ENCODE assay signal across 10 cellular contexts in the genomic region with DNA sequence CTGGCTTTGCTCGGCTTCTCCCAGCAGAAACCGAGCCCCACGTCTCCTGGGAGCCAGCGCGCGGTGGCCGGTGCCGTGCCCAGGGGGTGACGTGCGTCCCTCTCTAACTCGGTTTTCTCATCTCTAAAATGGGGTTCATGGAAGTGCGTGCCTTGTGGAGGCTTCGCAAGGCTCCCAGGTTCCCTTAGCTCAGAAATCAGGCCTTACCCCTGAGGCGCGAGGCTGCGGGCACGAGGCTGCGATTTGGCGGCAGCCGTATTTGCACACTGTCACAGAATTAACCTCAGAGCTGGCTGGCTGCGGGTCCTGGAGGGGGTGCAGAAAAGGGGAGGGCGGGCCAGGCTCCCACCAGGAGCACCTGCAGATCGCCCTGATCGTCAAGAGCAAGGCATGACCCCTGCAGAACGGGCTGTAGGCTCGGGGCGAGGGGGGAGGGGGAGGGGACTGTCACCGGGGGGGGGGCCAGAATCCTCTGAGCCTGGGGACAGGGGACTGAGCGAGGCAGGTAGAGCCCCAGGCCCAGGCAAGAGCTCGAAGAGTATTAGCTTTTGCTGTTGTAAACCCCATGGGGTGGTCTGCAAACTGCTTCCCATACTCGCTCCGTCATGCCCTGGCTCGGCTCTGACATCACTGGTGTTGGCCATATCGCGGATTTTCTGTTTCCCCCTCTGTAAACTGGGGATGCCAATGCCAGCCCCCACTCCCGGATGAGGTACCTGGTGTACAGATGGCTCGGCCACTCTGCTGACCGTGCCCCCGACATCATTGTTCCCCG.
A peak's percentile ranks its signal among the peaks of the same experiment; 100 is the strongest.
DNase-seq lines count a peak whose midpoint lies in the region; ATAC-seq and TF ChIP-seq lines count a peak whose summit lies in the region.
"Had no signal": no experiment of that assay in that cellular context is flagged by ENCODE, and none has a peak within 500 bp of the region (broad histone marks: within the 10 kb centered on the region; RNA-seq: fewer than 3 reads in every experiment).

No MANE protein-coding gene starts in this region.

- in situ Hi-C loops in Panc1 (cut with HindIII; ENCODE audit: low pct_unique_long_range_greater_than_20kb, low sequenced_read_pairs), result no loop called here

- intact Hi-C loops in Panc1 (cut with micrococcal nuclease; ENCODE audit: unreplicated experiment), result loop anchor here (5.0 kb wide), 1 partner anchor 102 kb away; no protein-coding TSS in a partner anchor

- TF ChIP-seq CTCF in Panc1 (IDR thresholded peaks at IDR 0.05) (no peak; the same call in 1 of the 2 replicates), glutamatergic neuron (IDR thresholded peaks at IDR 0.05; ENCODE audit: partially characterized antibody, unreplicated experiment) (peak; percentile 12)

- BruUV-seq in Panc1 (replicated peaks; lab: Mats Ljungman, UMichigan), result no TSS peak

- peak overlapping the region; percentile 60 for H3K4me3 Mint-ChIP-seq in activated naive CD4-positive, alpha-beta T cell treated with anti-CD3 and anti-CD28 coated beads, Interleukin-2, amount 50 U/mL, for 24 hours
- peak overlapping the region; percentile 63 for H3K4me3 Mint-ChIP-seq in glutamatergic neuron (ENCODE audit: unreplicated experiment)
- peak overlapping the region; percentile 45 to 71 for H3K4me3 Mint-ChIP-seq in stimulated activated naive CD8-positive, alpha-beta T cell treated with anti-CD3 and anti-CD28 coated beads, Interleukin-15, amount 100 ng/mL, for 72 hours

- no peaks in the 10 kb centered on the region for H3K4me1 Mint-ChIP-seq in activated naive CD4-positive, alpha-beta T cell treated with anti-CD3 and anti-CD28 coated beads, Interleukin-2, amount 50 U/mL, for 24 hours
- H3K4me1 Mint-ChIP-seq in glutamatergic neuron (ENCODE audit: low read depth, unreplicated experiment), result peaks cover 4% of the 10 kb centered on the region
- H3K4me1 Mint-ChIP-seq in stimulated activated naive CD8-positive, alpha-beta T cell treated with anti-CD3 and anti-CD28 coated beads, Interleukin-15, amount 100 ng/mL, for 72 hours, result peaks cover 19% of the 10 kb centered on the region

- H3K4me1 ChIP-seq in Panc1 (ENCODE audit: control insufficient read depth, insufficient read depth, low read length), result peaks cover 15% of the 10 kb centered on the region

- H3K36me3 ChIP-seq in Panc1 (ENCODE audit: control insufficient read depth, insufficient read depth, low read length), result no peaks in the 10 kb centered on the region

- H3K9me3 ChIP-seq in Panc1 (ENCODE audit: control insufficient read depth, insufficient read depth, low read depth, low read length), result peaks cover under 1% of the 10 kb centered on the region; the same call in 1 of the 2 replicates

- no peak overlapping the region for H3K27ac Mint-ChIP-seq in activated naive CD4-positive, alpha-beta T cell treated with anti-CD3 and anti-CD28 coated beads, Interleukin-2, amount 50 U/mL, for 24 hours
- H3K27ac Mint-ChIP-seq in activated naive CD4-positive, alpha-beta T cell treated with anti-CD3 and anti-CD28 coated beads, Interleukin-2, amount 50 U/mL, for 72 hours, result no peak overlapping the region
- no peak overlapping the region for H3K27ac Mint-ChIP-seq in glutamatergic neuron (ENCODE audit: unreplicated experiment)
- no peak overlapping the region for H3K27ac Mint-ChIP-seq in stimulated activated naive CD8-positive, alpha-beta T cell treated with anti-CD3 and anti-CD28 coated beads, Interleukin-15, amount 100 ng/mL, for 72 hours

- CTCF ChIA-PET in Panc1 (lab: Charles Lee), result interaction anchor here (0.6 to 0.9 kb wide), 2 partner anchors 114 to 144 kb away, joined by 3 to 6 read pairs; no protein-coding TSS in a partner anchor

- no peaks in the 10 kb centered on the region for H3K36me3 Mint-ChIP-seq in activated naive CD4-positive, alpha-beta T cell treated with anti-CD3 and anti-CD28 coated beads, Interleukin-2, amount 50 U/mL, for 24 hours
- no peaks in the 10 kb centered on the region for H3K36me3 Mint-ChIP-seq in activated naive CD4-positive, alpha-beta T cell treated with anti-CD3 and anti-CD28 coated beads, Interleukin-2, amount 50 U/mL, for 72 hours
- H3K36me3 Mint-ChIP-seq in glutamatergic neuron (ENCODE audit: unreplicated experiment), result no peaks in the 10 kb centered on the region

- H3K4me3 ChIP-seq in Panc1 (ENCODE audit: low read depth in 2 of 2, low read length in 2 of 2), result peak overlapping the region in 1 of 2 experiments; percentile 42; a peak in 2 of 4 replicates

- H3K9me3 Mint-ChIP-seq in activated naive CD4-positive, alpha-beta T cell treated with anti-CD3 and anti-CD28 coated beads, Interleukin-2, amount 50 U/mL, for 24 hours, result no peaks in the 10 kb centered on the region
- H3K9me3 Mint-ChIP-seq in activated naive CD4-positive, alpha-beta T cell treated with anti-CD3 and anti-CD28 coated beads, Interleukin-2, amount 50 U/mL, for 72 hours, result no peaks in the 10 kb centered on the region
- no peaks in the 10 kb centered on the region for H3K9me3 Mint-ChIP-seq in glutamatergic neuron (ENCODE audit: unreplicated experiment)
- no peaks in the 10 kb centered on the region for H3K9me3 Mint-ChIP-seq in stimulated activated naive CD8-positive, alpha-beta T cell treated with anti-CD3 and anti-CD28 coated beads, Interleukin-15, amount 100 ng/mL, for 72 hours

- ATAC-seq in activated naive CD4-positive, alpha-beta T cell treated with anti-CD3 and anti-CD28 coated beads, Interleukin-2, amount 50 U/mL, for 72 hours, result no peak
- ATAC-seq in Panc1 (peak; percentile 4; the same call in 1 of the 2 replicates), HG02642 (IDR thresholded peaks at IDR 0.05; ENCODE audit: poor library complexity, unreplicated experiment) (no peak)
- ATAC-seq in stimulated activated naive CD8-positive, alpha-beta T cell treated with anti-CD3 and anti-CD28 coated beads, Interleukin-15, amount 100 ng/mL, for 72 hours, result peak; percentile 8

- DNase-seq in activated naive CD4-positive, alpha-beta T cell treated with anti-CD3 and anti-CD28 coated beads, Interleukin-2, amount 50 U/mL, for 72 hours (ENCODE audit: low spot score in 2 of 2), result no peak
- DNase-seq in Panc1 (ENCODE audit: low read depth, low spot score), result no peak
- DNase-seq in glutamatergic neuron, result no peak
- no peak for DNase-seq in stimulated activated naive CD8-positive, alpha-beta T cell treated with anti-CD3 and anti-CD28 coated beads, Interleukin-15, amount 100 ng/mL, for 72 hours
- DNase-seq in NCI-H146 (lab: John Stamatoyannopoulos, UW), result no peak
- no peak for DNase-seq in OCI-M1 (lab: John Stamatoyannopoulos, UW)
- DNase-seq: DMS153, NCI-H446 treated with DMSO at 0.1 percent for 48 hours had no signal

- no peak overlapping the region for H3K27ac ChIP-seq in Panc1 (ENCODE audit: low read length)

- peaks cover 13% of the 10 kb centered on the region for H3K27me3 Mint-ChIP-seq in activated naive CD4-positive, alpha-beta T cell treated with anti-CD3 and anti-CD28 coated beads, Interleukin-2, amount 50 U/mL, for 24 hours
- peaks cover 16% of the 10 kb centered on the region for H3K27me3 Mint-ChIP-seq in glutamatergic neuron (ENCODE audit: unreplicated experiment)
- peaks cover 44% of the 10 kb centered on the region for H3K27me3 Mint-ChIP-seq in stimulated activated naive CD8-positive, alpha-beta T cell treated with anti-CD3 and anti-CD28 coated beads, Interleukin-15, amount 100 ng/mL, for 72 hours

- H3K27me3 ChIP-seq in Panc1 (ENCODE audit: control insufficient read depth, insufficient read depth, low read length), result no peaks in the 10 kb centered on the region

- POLR2A ChIA-PET in Panc1 (lab: Charles Lee), result no interaction called here

Comparison
In these comparisons a context has a peak if more than half of its experiments do, and no peak if none do; other contexts are left out.
1. ATAC-seq: peak in Panc1 (single experiment) and stimulated activated naive CD8-positive, alpha-beta T cell treated with anti-CD3 and anti-CD28 coated beads, Interleukin-15, amount 100 ng/mL, for 72 hours (single experiment); none in activated naive CD4-positive, alpha-beta T cell treated with anti-CD3 and anti-CD28 coated beads, Interleukin-2, amount 50 U/mL, for 72 hours (0 of 2) and HG02642 (single experiment).
2. Peak in every context shown above with its lines, with median percentiles within 50 percentile points of each other: H3K4me3 Mint-ChIP-seq.